2 cellular contexts compared by ENCODE assay signal in genomic region chr13:109371066-109371465, GRCh38.
TF ChIP-seq lines count a peak whose summit lies in the region.

No MANE protein-coding gene starts in this region.

TF ChIP-seq in SK-N-SH, 30 proteins besides CTCF, POLR2A, EP300 and RAD21 (continued from another document):
- TF ChIP-seq, protein P1, sequence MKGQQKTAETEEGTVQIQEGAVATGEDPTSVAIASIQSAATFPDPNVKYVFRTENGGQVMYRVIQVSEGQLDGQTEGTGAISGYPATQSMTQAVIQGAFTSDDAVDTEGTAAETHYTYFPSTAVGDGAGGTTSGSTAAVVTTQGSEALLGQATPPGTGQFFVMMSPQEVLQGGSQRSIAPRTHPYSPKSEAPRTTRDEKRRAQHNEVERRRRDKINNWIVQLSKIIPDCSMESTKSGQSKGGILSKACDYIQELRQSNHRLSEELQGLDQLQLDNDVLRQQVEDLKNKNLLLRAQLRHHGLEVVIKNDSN (IDR thresholded peaks at IDR 0.05; ENCODE audit: borderline replicate concordance, low read depth): no peak
- TF ChIP-seq ELF1 (IDR thresholded peaks at IDR 0.05) (no peak), MAX (IDR thresholded peaks at IDR 0.05; ENCODE audit: low read depth) (no peak), GABPA (IDR thresholded peaks at IDR 0.05; ENCODE audit: low read depth) (no peak), EZH2phosphoT487 (IDR thresholded peaks at IDR 0.05; ENCODE audit: borderline replicate concordance, low read depth) (no peak), JUND (IDR thresholded peaks at IDR 0.05) (no peak), NFIC (IDR thresholded peaks at IDR 0.05; ENCODE audit: borderline replicate concordance) (no peak), SIN3A (IDR thresholded peaks at IDR 0.05; ENCODE audit: borderline replicate concordance, low read depth, low read length) (no peak), YY1 (IDR thresholded peaks at IDR 0.05; ENCODE audit: low read depth) (no peak), CHD2 (IDR thresholded peaks at IDR 0.05; ENCODE audit: low read length, partially characterized antibody) (no peak)
- TF ChIP-seq, protein P2, sequence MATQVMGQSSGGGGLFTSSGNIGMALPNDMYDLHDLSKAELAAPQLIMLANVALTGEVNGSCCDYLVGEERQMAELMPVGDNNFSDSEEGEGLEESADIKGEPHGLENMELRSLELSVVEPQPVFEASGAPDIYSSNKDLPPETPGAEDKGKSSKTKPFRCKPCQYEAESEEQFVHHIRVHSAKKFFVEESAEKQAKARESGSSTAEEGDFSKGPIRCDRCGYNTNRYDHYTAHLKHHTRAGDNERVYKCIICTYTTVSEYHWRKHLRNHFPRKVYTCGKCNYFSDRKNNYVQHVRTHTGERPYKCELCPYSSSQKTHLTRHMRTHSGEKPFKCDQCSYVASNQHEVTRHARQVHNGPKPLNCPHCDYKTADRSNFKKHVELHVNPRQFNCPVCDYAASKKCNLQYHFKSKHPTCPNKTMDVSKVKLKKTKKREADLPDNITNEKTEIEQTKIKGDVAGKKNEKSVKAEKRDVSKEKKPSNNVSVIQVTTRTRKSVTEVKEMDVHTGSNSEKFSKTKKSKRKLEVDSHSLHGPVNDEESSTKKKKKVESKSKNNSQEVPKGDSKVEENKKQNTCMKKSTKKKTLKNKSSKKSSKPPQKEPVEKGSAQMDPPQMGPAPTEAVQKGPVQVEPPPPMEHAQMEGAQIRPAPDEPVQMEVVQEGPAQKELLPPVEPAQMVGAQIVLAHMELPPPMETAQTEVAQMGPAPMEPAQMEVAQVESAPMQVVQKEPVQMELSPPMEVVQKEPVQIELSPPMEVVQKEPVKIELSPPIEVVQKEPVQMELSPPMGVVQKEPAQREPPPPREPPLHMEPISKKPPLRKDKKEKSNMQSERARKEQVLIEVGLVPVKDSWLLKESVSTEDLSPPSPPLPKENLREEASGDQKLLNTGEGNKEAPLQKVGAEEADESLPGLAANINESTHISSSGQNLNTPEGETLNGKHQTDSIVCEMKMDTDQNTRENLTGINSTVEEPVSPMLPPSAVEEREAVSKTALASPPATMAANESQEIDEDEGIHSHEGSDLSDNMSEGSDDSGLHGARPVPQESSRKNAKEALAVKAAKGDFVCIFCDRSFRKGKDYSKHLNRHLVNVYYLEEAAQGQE (IDR thresholded peaks at IDR 0.05; ENCODE audit: low read depth, low read length): no peak

TF ChIP-seq in SK-N-SH treated with all-trans-retinoic acid at 6 μM for 48 hours, 23 proteins besides CTCF, POLR2A, EP300 and RAD21 (continued from another document):
- TF ChIP-seq, protein P3, sequence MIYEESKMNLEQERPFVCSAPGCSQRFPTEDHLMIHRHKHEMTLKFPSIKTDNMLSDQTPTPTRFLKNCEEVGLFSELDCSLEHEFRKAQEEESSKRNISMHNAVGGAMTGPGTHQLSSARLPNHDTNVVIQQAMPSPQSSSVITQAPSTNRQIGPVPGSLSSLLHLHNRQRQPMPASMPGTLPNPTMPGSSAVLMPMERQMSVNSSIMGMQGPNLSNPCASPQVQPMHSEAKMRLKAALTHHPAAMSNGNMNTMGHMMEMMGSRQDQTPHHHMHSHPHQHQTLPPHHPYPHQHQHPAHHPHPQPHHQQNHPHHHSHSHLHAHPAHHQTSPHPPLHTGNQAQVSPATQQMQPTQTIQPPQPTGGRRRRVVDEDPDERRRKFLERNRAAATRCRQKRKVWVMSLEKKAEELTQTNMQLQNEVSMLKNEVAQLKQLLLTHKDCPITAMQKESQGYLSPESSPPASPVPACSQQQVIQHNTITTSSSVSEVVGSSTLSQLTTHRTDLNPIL (CRISPR knock-in tag; IDR thresholded peaks at IDR 0.05; ENCODE audit: low read depth): no peak
- TF ChIP-seq ZFP30 (CRISPR knock-in tag; IDR thresholded peaks at IDR 0.05): no peak
- TF ChIP-seq ZFP3 (CRISPR knock-in tag; IDR thresholded peaks at IDR 0.05): no peak
- no peak for TF ChIP-seq PATZ1 (CRISPR knock-in tag; IDR thresholded peaks at IDR 0.05; ENCODE audit: borderline replicate concordance)
- no peak for TF ChIP-seq ESRRG (CRISPR knock-in tag; IDR thresholded peaks at IDR 0.05)
- no peak for TF ChIP-seq ARNTL (CRISPR knock-in tag; IDR thresholded peaks at IDR 0.05; ENCODE audit: borderline replicate concordance, low read depth)
